In the genomic region with DNA sequence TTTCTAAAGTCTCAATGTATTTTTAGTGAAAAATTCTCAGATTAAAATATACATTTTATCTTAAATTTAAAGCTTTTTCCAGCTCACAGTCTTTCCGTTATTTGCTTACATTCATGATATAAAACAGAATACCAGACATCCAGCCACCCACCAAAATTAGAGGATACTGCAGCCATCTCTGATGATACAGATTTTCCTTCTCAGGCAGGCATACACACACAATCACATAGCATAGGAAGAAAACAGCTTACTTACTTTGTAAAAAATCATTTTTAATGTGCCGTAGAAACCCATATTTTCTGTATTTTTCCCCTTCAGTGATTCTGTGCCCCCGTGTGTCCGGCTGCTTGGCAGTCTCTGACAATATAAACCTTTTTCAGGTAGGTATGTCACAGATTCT, we compare ENCODE assay signal across 8 cellular contexts.
DNase-seq lines count a peak whose midpoint lies in the region; TF ChIP-seq lines count a peak whose summit lies in the region.

No MANE protein-coding gene starts in this region.

- DNase-seq in NCI-H1092 treated with DMSO at 0.1 percent for 48 hours (lab: John Stamatoyannopoulos, UW): peak; percentile 41
- DNase-seq in NCI-H1092 (lab: John Stamatoyannopoulos, UW): no peak
- peak; percentile 57 for DNase-seq in adipocyte (ENCODE audit: low read depth)
- no peak for DNase-seq in kidney epithelial cell (ENCODE audit: low read depth)
- DNase-seq in transverse colon: no peak
- DNase-seq in superior temporal gyrus (ENCODE audit: extremely low spot score): no peak
- DNase-seq in NOMO-1 treated with DMSO at 0.1 percent for 48 hours (lab: John Stamatoyannopoulos, UW; ENCODE audit: unreplicated experiment): no peak
- no peak for DNase-seq in GM19240 (ENCODE audit: insufficient read length, low spot score)

- TF ChIP-seq CTCF in kidney epithelial cell (IDR thresholded peaks at IDR 0.05; ENCODE audit: insufficient read depth, low read length, poor library complexity, severe bottlenecking) (no peak), transverse colon (IDR thresholded peaks at IDR 0.05) (no peak)

- peak overlapping the region; percentile 96 for H3K9ac ChIP-seq in adipocyte (ENCODE audit: low read length)

- H3K4me1 ChIP-seq in adipocyte (ENCODE audit: control insufficient read depth, insufficient read depth, low read length) (peaks cover 42% of the 10 kb centered on the region), transverse colon (peaks cover 0 to 4% (median 0%) of the 10 kb centered on the region in 4 donors)

- H3K9me3 ChIP-seq in adipocyte (ENCODE audit: control insufficient read depth, low read length): no peaks in the 10 kb centered on the region
- no peaks in the 10 kb centered on the region for H3K9me3 ChIP-seq in transverse colon

- TF ChIP-seq POLR2A in transverse colon (IDR thresholded peaks at IDR 0.05): no peak

- 34 to 60% methylated on average over 4 of the region's 4 CpGs for WGBS in transverse colon (ENCODE audit: low coverage in 1 of 2), 2 donors

- intact Hi-C loops in transverse colon (cut with DNase I; ENCODE audit: low total_unique reads): no loop called here

- no peak for TF ChIP-seq EP300 in transverse colon (IDR thresholded peaks at IDR 0.05; ENCODE audit: low read depth)

- H3K27me3 ChIP-seq in adipocyte (replicated peaks; ENCODE audit: control insufficient read depth, insufficient read depth, low read length) (no peaks in the 10 kb centered on the region), kidney epithelial cell (ENCODE audit: control insufficient read depth, insufficient read depth, low read length) (no peaks in the 10 kb centered on the region), transverse colon (no peaks in the 10 kb centered on the region)

- in situ Hi-C loops in transverse colon (cut with MboI; ENCODE audit: low pct_ligation_motif_present in 1 of 4, low pct_unique_long_range_greater_than_20kb in 1 of 4, low sequenced_read_pairs in 3 of 4): no loop called here

- H3K4me3 ChIP-seq in adipocyte (ENCODE audit: low read length) (peak overlapping the region; percentile 97), kidney epithelial cell (ENCODE audit: low read depth, low read length) (peak overlapping the region; percentile 54), transverse colon (peak overlapping the region in 3 of 4 donors; percentile 16 to 27 (median 25))

- peak overlapping the region; percentile 44 to 72 (median 65) for H3K27ac ChIP-seq in transverse colon

- no peaks in the 10 kb centered on the region for H3K36me3 ChIP-seq in adipocyte (ENCODE audit: control insufficient read depth, insufficient read depth, low read length, severe bottlenecking)
- H3K36me3 ChIP-seq in kidney epithelial cell (ENCODE audit: control insufficient read depth, insufficient read depth, low read length): no peaks in the 10 kb centered on the region
- no peaks in the 10 kb centered on the region for H3K36me3 ChIP-seq in transverse colon

Comparison
In these comparisons a context has a peak if more than half of its experiments do, and no peak if none do; other contexts are left out.
1. DNase-seq: peak in NCI-H1092 treated with DMSO at 0.1 percent for 48 hours (single experiment) and adipocyte (single experiment); none in NCI-H1092 (single experiment), kidney epithelial cell (single experiment), transverse colon (single experiment), superior temporal gyrus (single experiment), NOMO-1 treated with DMSO at 0.1 percent for 48 hours (single experiment) and GM19240 (single experiment).
2. H3K4me3 ChIP-seq: peak in every context shown above with its lines; median percentile 97 in adipocyte; 54 in kidney epithelial cell; 25 in transverse colon.